In the genomic region with DNA sequence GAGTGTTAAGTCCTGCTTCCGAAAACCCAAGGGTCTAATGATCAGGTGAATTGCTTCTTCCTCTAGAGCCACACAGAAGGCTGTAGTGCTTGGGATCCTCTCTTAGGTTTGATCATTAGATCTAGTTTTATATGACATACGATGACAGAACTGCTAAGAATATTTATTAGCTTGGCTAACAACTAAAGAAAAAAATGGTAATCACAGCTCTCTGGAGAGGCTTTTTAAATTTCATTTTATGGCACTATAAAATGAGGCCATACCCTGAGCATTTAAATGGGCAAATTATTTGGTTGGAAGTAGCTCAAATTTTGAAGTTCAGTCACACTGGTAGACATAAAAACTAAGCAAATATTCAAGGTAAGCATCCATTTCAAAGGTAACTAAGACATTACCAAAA, we compare ENCODE assay signal across 1 cellular context.
TF ChIP-seq lines count a peak whose summit lies in the region.

No MANE protein-coding gene starts in this region.

TF ChIP-seq in HEK293, 187 proteins besides CTCF, POLR2A, EP300 and RAD21 (continued from another document):
- peak; percentile 45; the same call in 1 of the 2 replicates for TF ChIP-seq PRDM6 (tag by site-specific recombination; IDR thresholded peaks at IDR 0.05)
- TF ChIP-seq, protein P1, sequence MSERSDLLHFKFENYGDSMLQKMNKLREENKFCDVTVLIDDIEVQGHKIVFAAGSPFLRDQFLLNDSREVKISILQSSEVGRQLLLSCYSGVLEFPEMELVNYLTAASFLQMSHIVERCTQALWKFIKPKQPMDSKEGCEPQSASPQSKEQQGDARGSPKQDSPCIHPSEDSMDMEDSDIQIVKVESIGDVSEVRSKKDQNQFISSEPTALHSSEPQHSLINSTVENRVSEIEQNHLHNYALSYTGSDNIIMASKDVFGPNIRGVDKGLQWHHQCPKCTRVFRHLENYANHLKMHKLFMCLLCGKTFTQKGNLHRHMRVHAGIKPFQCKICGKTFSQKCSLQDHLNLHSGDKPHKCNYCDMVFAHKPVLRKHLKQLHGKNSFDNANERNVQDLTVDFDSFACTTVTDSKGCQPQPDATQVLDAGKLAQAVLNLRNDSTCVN (tag by site-specific recombination; optimal IDR thresholded peaks at IDR 0.05), result no peak
- TF ChIP-seq ZNF211 (tag by site-specific recombination; IDR thresholded peaks at IDR 0.05; ENCODE audit: low read depth), result no peak
- no peak for TF ChIP-seq GLIS2 (tag by site-specific recombination; IDR thresholded peaks at IDR 0.05)
- TF ChIP-seq ZNF549 (tag by site-specific recombination; IDR thresholded peaks at IDR 0.05), result no peak
- TF ChIP-seq ZNF843 (tag by site-specific recombination; IDR thresholded peaks at IDR 0.05), result peak; percentile 61
- TF ChIP-seq ZNF169 (tag by site-specific recombination; IDR thresholded peaks at IDR 0.05), result no peak
